Comparison of ENCODE assay signal across 14 cellular contexts in the genomic region with DNA sequence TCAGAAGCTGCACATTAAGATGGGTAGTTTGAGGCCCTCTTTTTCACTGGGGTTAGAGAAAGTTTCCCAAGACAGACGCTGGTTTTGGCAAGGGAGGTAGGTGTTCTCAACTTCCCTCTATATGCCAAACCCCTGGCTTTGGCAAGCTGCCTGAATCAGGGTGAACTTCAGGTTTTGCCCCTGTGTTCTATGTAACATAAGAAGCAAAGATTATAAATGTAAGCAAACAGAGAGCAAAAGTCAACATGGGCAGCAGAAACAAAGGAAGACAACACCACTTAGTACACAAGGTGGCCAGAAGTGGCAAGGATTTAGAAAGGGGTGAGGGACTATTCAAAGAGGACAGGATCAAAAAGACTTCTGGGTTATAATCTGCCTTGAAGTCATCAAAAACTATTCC.
DNase-seq lines count a peak whose midpoint lies in the region; ATAC-seq, FAIRE-seq and TF ChIP-seq lines count a peak whose summit lies in the region.
"Had no signal": no experiment of that assay in that cellular context is flagged by ENCODE, and none has a peak within 500 bp of the region (broad histone marks: within the 10 kb centered on the region; RNA-seq: fewer than 3 reads in every experiment).

No MANE protein-coding gene starts in this region.

- peaks cover 40% of the 10 kb centered on the region for H3K36me3 Mint-ChIP-seq in central memory CD8-positive, alpha-beta T cell (ENCODE audit: insufficient read depth)

- DNase-seq in NCI-H1417 (lab: John Stamatoyannopoulos, UW) (peak in 2 of 3 experiments; percentile 10 to 45), NCI-H1417 treated with DMSO at 0.1 percent for 48 hours (lab: John Stamatoyannopoulos, UW) (no peak), NCI-H2107 (lab: John Stamatoyannopoulos, UW) (peak; percentile 47), small intestine (peak; percentile 44), OCI-M2 (lab: John Stamatoyannopoulos, UW; ENCODE audit: unreplicated experiment) (no peak), suprapubic skin (ENCODE audit: low spot score in 2 of 2) (no peak)
- DNase-seq in central memory CD8-positive, alpha-beta T cell (ENCODE audit: low spot score in 2 of 2) = no peak
- DNase-seq: activated CD4-positive, CD25-positive, alpha-beta regulatory T cell treated with anti-CD3 and anti-CD28 coated beads, Interleukin-2, amount 50 U/mL, for 72 hours; ovary had no signal

- H3K27ac ChIP-seq in small intestine (ENCODE audit: low read depth in 1 of 2, low read length in 1 of 2) = no peak overlapping the region
- no peak overlapping the region for H3K27ac ChIP-seq in suprapubic skin
- H3K27ac ChIP-seq: ovary had no signal

- H3K4me1 ChIP-seq in small intestine (ENCODE audit: control insufficient read depth in 2 of 2, insufficient read depth in 1 of 2, low read depth in 1 of 2, low read length in 1 of 2) (no peaks in the 10 kb centered on the region), suprapubic skin (peaks cover 9% of the 10 kb centered on the region)

- FAIRE-seq in small intestine (lab: Jason Lieb, UNC) = no peak

- H3K4me1 Mint-ChIP-seq in central memory CD8-positive, alpha-beta T cell = no peaks in the 10 kb centered on the region
- H3K4me1 Mint-ChIP-seq: activated naive CD4-positive, alpha-beta T cell treated with anti-CD3 and anti-CD28 coated beads, Interleukin-2, amount 10 ng/mL, durations not matched to agents 7 days and 5 days; CD14-positive monocyte had no signal

- TF ChIP-seq POLR2A in suprapubic skin (IDR thresholded peaks at IDR 0.05) = no peak

- no peak for ATAC-seq in central memory CD8-positive, alpha-beta T cell (replicated peaks; ENCODE audit: extremely low read depth, poor library complexity, severe bottlenecking)
- no peak for ATAC-seq in HG03469 (IDR thresholded peaks at IDR 0.05; ENCODE audit: unreplicated experiment)

- no peak overlapping the region for H3K4me3 Mint-ChIP-seq in central memory CD8-positive, alpha-beta T cell
- H3K4me3 Mint-ChIP-seq: activated naive CD4-positive, alpha-beta T cell treated with anti-CD3 and anti-CD28 coated beads, Interleukin-2, amount 10 ng/mL, durations not matched to agents 7 days and 5 days; CD14-positive monocyte had no signal

- H3K9me3 Mint-ChIP-seq in central memory CD8-positive, alpha-beta T cell = no peaks in the 10 kb centered on the region
- H3K9me3 Mint-ChIP-seq: activated naive CD4-positive, alpha-beta T cell treated with anti-CD3 and anti-CD28 coated beads, Interleukin-2, amount 10 ng/mL, durations not matched to agents 7 days and 5 days had no signal

- WGBS in small intestine, 3 donors = 16 to 69% (median 47%) methylated on average over 1 of the region's 1 CpG
- WGBS in suprapubic skin = 27% methylated on average over 1 of the region's 1 CpG

- TF ChIP-seq CTCF in suprapubic skin (IDR thresholded peaks at IDR 0.05) = no peak

- H3K27ac Mint-ChIP-seq in central memory CD8-positive, alpha-beta T cell (ENCODE audit: low read depth) = peak overlapping the region; percentile 22
- H3K27ac Mint-ChIP-seq: activated naive CD4-positive, alpha-beta T cell treated with anti-CD3 and anti-CD28 coated beads, Interleukin-2, amount 10 ng/mL, durations not matched to agents 7 days and 5 days had no signal

- H3K27me3 Mint-ChIP-seq in central memory CD8-positive, alpha-beta T cell = no peaks in the 10 kb centered on the region
- H3K27me3 Mint-ChIP-seq: activated naive CD4-positive, alpha-beta T cell treated with anti-CD3 and anti-CD28 coated beads, Interleukin-2, amount 10 ng/mL, durations not matched to agents 7 days and 5 days had no signal

- H3K4me3 ChIP-seq in small intestine (ENCODE audit: low read depth in 1 of 2, low read length in 2 of 2) (no peak overlapping the region), suprapubic skin (no peak overlapping the region)
- H3K4me3 ChIP-seq: ovary, skin epidermis, upper lobe of left lung had no signal

- H3K27me3 ChIP-seq in small intestine (ENCODE audit: control insufficient read depth in 2 of 2, insufficient read depth in 2 of 2, low read length in 2 of 2) (no peaks in the 10 kb centered on the region), suprapubic skin (no peaks in the 10 kb centered on the region)
- H3K27me3 ChIP-seq: ovary, upper lobe of left lung had no signal

- no peaks in the 10 kb centered on the region for H3K9me3 ChIP-seq in small intestine (ENCODE audit: control insufficient read depth, low read depth)
- H3K9me3 ChIP-seq in suprapubic skin = no peaks in the 10 kb centered on the region
- H3K9me3 ChIP-seq: ovary, upper lobe of left lung had no signal

- TF ChIP-seq EP300 in suprapubic skin (IDR thresholded peaks at IDR 0.05) = no peak

- H3K36me3 ChIP-seq in small intestine (ENCODE audit: control insufficient read depth in 2 of 2, insufficient read depth in 2 of 2, low read length in 2 of 2) (peaks cover 2 to 25% of the 10 kb centered on the region in 2 donors), suprapubic skin (peaks cover 81% of the 10 kb centered on the region)
- H3K36me3 ChIP-seq: ovary had no signal

Comparison
In these comparisons a context has a peak if more than half of its experiments do, and no peak if none do; other contexts are left out.
1. DNase-seq: peak in NCI-H1417 (2 of 3), NCI-H2107 (single experiment) and small intestine (single experiment); none in NCI-H1417 treated with DMSO at 0.1 percent for 48 hours (single experiment), central memory CD8-positive, alpha-beta T cell (0 of 2), OCI-M2 (single experiment) and suprapubic skin (0 of 2).